1 cellular context compared by ENCODE assay signal in the genomic region with DNA sequence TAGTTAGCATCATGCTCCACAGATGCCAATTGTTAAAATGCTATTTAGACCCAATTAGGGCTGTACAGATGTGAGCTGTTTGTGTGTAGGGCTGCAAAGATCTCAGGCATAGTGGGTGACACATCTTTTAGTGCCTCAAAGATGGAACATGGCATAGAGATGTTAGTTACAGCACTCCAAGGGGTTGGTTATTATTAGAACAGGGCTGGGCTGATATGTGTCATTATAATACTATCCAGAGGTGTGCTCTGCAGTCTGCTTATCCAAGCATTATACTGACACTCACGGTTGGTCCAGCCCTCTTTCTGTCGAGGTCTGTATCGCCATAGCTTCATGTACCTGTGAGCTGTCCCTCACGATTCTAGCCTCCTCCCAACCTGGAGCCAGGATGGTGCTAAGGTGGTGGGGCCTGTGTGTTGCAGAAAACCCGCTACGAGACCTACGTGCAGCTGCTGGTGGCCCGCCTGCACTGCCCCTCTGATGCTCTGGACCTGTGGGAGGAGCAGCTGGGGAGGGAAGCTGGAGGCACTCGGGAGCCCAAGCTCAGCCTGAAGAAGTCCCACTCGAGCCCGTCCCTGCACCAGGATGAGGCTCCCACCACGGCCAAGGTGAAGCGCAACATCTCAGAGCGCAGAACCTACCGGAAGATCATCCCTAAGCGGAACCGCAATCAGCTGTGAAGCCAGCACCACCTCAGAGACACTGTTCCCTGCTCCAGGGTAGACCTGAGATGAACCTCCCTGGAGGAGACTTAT.
TF ChIP-seq lines count a peak whose summit lies in the region.

No MANE protein-coding gene starts in this region.

TF ChIP-seq in A549, 52 proteins besides CTCF, POLR2A, EP300 and RAD21 (continued from another document):
- no peak for TF ChIP-seq HOXA7 (CRISPR knock-in tag; IDR thresholded peaks at IDR 0.05)
- TF ChIP-seq KDM5A (IDR thresholded peaks at IDR 0.05): no peak
- no peak for TF ChIP-seq EHMT2 (IDR thresholded peaks at IDR 0.05; ENCODE audit: low read depth)
- no peak for TF ChIP-seq NPAS2 (CRISPR knock-in tag; IDR thresholded peaks at IDR 0.05; ENCODE audit: borderline replicate concordance)
- TF ChIP-seq MYC (IDR thresholded peaks at IDR 0.05; ENCODE audit: borderline replicate concordance, low read length): no peak
- TF ChIP-seq HEYL (CRISPR knock-in tag; IDR thresholded peaks at IDR 0.05): no peak
- TF ChIP-seq HDAC2 (IDR thresholded peaks at IDR 0.05): no peak
- TF ChIP-seq FOSB (CRISPR knock-in tag; IDR thresholded peaks at IDR 0.05): no peak
- TF ChIP-seq MAFK (IDR thresholded peaks at IDR 0.05; ENCODE audit: partially characterized antibody): no peak
- TF ChIP-seq RARB (CRISPR knock-in tag; IDR thresholded peaks at IDR 0.05): no peak
- TF ChIP-seq ZC3H11A (IDR thresholded peaks at IDR 0.05): no peak
- TF ChIP-seq CHD4 (IDR thresholded peaks at IDR 0.05; ENCODE audit: borderline replicate concordance): no peak
